Comparison of ENCODE assay signal across 8 cellular contexts in genomic region chr12:51391047-51391837, GRCh38. TPM values are rescaled to one million over a fixed set of nuclear protein-coding genes. Genes with fewer than 3 reads are reported as not detected.
DNase-seq lines count a peak whose midpoint lies in the region; ATAC-seq, FAIRE-seq and TF ChIP-seq lines count a peak whose summit lies in the region.

TSS of gene GALNT6 (minus strand) at chr12:51391406. CDS start at chr12:51379781, 11,625 bp downstream.

- peak within 1 kb of the TSS; percentile 44 to 48 for H3K4me3 ChIP-seq in prostate gland

- no peaks in the 10 kb centered on the region for H3K36me3 ChIP-seq in prostate gland

- peak; percentile 40 for ATAC-seq in HG03196 (IDR thresholded peaks at IDR 0.05; ENCODE audit: unreplicated experiment)

- no peak for FAIRE-seq in urothelium cell line (lab: Jason Lieb, UNC)

- no peaks in the 10 kb centered on the region for H3K27me3 ChIP-seq in prostate gland (replicated peaks; ENCODE audit: insufficient read depth)

- H3K9me3 ChIP-seq in prostate gland = no peaks in the 10 kb centered on the region

- peak; percentile 66 for TF ChIP-seq POLR2A in Raji (IDR thresholded peaks at IDR 0.05; ENCODE audit: insufficient read depth, low read depth, low read length)
- peak; percentile 28 for TF ChIP-seq POLR2A in prostate gland (IDR thresholded peaks at IDR 0.05)

- 5% methylated on average over 42 of the region's 57 CpGs for WGBS in prostate gland

- DNase-seq in NK-92 treated with Interleukin-12 subunit alpha and Interleukin-12 subunit beta, amount 100 ng/mL, for 24 hours (lab: John Stamatoyannopoulos, UW) = peak; percentile 39
- DNase-seq in NK-92 (lab: John Stamatoyannopoulos, UW; ENCODE audit: unreplicated experiment) (no peak), activated gamma-delta T cell (lab: John Stamatoyannopoulos, UW) (peak; percentile 68), glomerular endothelial cell (ENCODE audit: extremely low read depth, low read depth, low spot score) (no peak), prostate gland (ENCODE audit: low spot score) (peak; percentile 29), urothelium cell line (ENCODE audit: low spot score) (peak; percentile 70)

- intact Hi-C loops in prostate gland (cut with DNase I) = no loop called here

- H3K27ac ChIP-seq in prostate gland = no peak within 1 kb of the TSS

- no peaks in the 10 kb centered on the region for H3K4me1 ChIP-seq in prostate gland (replicated peaks)

- TF ChIP-seq CTCF in prostate gland (IDR thresholded peaks at IDR 0.05) = no peak

RNA-seq across cellular contexts. Expression of gene GALNT6, which starts in this region (rescaled TPM):
- total RNA-seq in glomerular endothelial cell = 75.1 and 102 TPM in 2 replicates
- total RNA-seq in prostate gland = 1 to 10 TPM; 1.1 to 4.6 TPM

Comparison
In these comparisons a context has a peak if more than half of its experiments do, and no peak if none do; other contexts are left out.
1. RNA of gene GALNT6 (total RNA-seq): 75.1 to 102 TPM in glomerular endothelial cell; 1.1 to 4.6 TPM in prostate gland; every median in the first group is over 10 times any median in the second.
2. DNase-seq: peak in NK-92 treated with Interleukin-12 subunit alpha and Interleukin-12 subunit beta, amount 100 ng/mL, for 24 hours (single experiment), activated gamma-delta T cell (single experiment), prostate gland (single experiment) and urothelium cell line (single experiment); none in NK-92 (single experiment) and glomerular endothelial cell (single experiment).